8 cellular contexts compared by ENCODE assay signal in the genomic region with DNA sequence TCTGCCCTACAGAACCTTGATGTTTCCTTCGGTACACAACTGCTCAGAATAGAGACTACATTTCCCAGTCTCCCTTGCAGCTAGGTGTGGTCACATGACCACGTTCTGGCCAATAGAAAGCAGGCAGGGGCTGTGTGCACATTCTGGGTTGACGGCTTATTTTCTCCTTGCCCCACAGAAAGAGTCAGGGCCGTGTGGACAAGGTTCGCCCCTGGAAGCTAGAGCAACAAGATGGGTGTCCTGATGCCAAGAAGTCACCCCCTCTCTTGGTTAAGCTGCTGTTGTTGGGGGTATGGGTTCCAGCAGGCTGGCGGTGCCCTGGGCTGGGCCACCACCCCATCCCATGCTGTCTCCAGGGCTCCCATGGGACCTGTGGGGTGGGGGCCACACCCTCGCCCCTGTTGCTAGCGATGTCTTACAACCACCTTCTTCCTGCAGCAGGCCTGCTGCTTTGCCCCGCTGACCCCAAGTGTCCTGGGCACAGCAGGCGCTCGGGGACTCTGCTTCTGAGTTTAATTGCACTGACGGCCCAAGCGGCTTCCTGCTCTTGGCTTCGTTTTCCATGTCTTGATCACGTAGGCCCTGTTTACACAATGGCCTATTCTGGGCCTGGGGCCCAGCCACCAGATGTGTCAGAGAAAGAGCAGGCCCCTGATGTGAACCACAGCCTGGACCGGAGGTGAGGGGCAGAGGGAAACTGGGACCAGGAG. TPM values are rescaled to one million over a fixed set of nuclear protein-coding genes. Genes with fewer than 3 reads are reported as not detected.
A peak's percentile ranks its signal among the peaks of the same experiment; 100 is the strongest.
DNase-seq lines count a peak whose midpoint lies in the region; ATAC-seq lines count a peak whose summit lies in the region.

No MANE protein-coding gene starts in this region.

- WGBS in esophagus, 2 donors, result 28 to 33% methylated on average over 16 of the region's 16 CpGs

- H3K9me3 ChIP-seq in esophagus (ENCODE audit: control insufficient read depth in 2 of 2, insufficient read depth in 1 of 2, low read depth in 1 of 2, low read length in 1 of 2) (no peaks in the 10 kb centered on the region), mucosa of rectum (ENCODE audit: control insufficient read depth in 2 of 2, low read length in 2 of 2) (no peaks in the 10 kb centered on the region)

- no peak overlapping the region for H3K27ac Mint-ChIP-seq in activated CD4-positive, alpha-beta memory T cell treated with anti-CD3 and anti-CD28 coated beads for 36 hours

- H3K36me3 Mint-ChIP-seq in activated CD4-positive, alpha-beta memory T cell treated with anti-CD3 and anti-CD28 coated beads for 36 hours, result no peaks in the 10 kb centered on the region

- CTCF ChIA-PET in activated CD4-positive, alpha-beta memory T cell treated with anti-CD3 and anti-CD28 coated beads for 36 hours (lab: Charles Lee), result interaction anchor here (0.6 to 1.3 kb wide), 3 partner anchors 29 to 123 kb away, joined by 3 to 7 read pairs (median 4); no protein-coding TSS in a partner anchor

- peak; percentile 80 for ATAC-seq in HG02981 (IDR thresholded peaks at IDR 0.05; ENCODE audit: unreplicated experiment)

- intact Hi-C loops in activated CD4-positive, alpha-beta memory T cell treated with anti-CD3 and anti-CD28 coated beads for 36 hours (cut with micrococcal nuclease), result loop anchor here (2.0 kb wide), 1 partner anchor 25 kb away; the partner anchor contains the start of gene ABTB1

- POLR2A ChIA-PET in activated CD4-positive, alpha-beta memory T cell treated with anti-CD3 and anti-CD28 coated beads for 36 hours (lab: Charles Lee), result no interaction called here

- H3K4me3 Mint-ChIP-seq in activated CD4-positive, alpha-beta memory T cell treated with anti-CD3 and anti-CD28 coated beads for 36 hours, result no peak overlapping the region

- H3K4me3 ChIP-seq in esophagus (ENCODE audit: low read depth in 1 of 2, low read length in 2 of 2) (peak overlapping the region in 1 of 2 donors; percentile 5), mucosa of rectum (ENCODE audit: low read length in 2 of 2) (peak overlapping the region in 1 of 2 donors; percentile 4)

- no peaks in the 10 kb centered on the region for H3K27me3 Mint-ChIP-seq in activated CD4-positive, alpha-beta memory T cell treated with anti-CD3 and anti-CD28 coated beads for 36 hours

- peak overlapping the region in 1 of 2 donors; percentile 13 for H3K9ac ChIP-seq in mucosa of rectum (ENCODE audit: low read depth in 1 of 2, low read length in 2 of 2)

- H3K9me3 Mint-ChIP-seq in activated CD4-positive, alpha-beta memory T cell treated with anti-CD3 and anti-CD28 coated beads for 36 hours, result no peaks in the 10 kb centered on the region

- peak; percentile 15 for DNase-seq in NK-92 treated with Interleukin-12 subunit alpha and Interleukin-12 subunit beta, amount 100 ng/mL, for 24 hours (lab: John Stamatoyannopoulos, UW)
- DNase-seq in NK-92 (lab: John Stamatoyannopoulos, UW; ENCODE audit: unreplicated experiment) (no peak), NCI-H446 treated with DMSO at 0.1 percent for 48 hours (lab: John Stamatoyannopoulos, UW) (peak; percentile 96), superior temporal gyrus (ENCODE audit: extremely low spot score) (peak; percentile 96)
- DNase-seq in activated CD4-positive, alpha-beta memory T cell treated with anti-CD3 and anti-CD28 coated beads for 36 hours, result peak; percentile 66

- peaks cover 0 to 26% of the 10 kb centered on the region in 2 donors for H3K4me1 ChIP-seq in esophagus (ENCODE audit: control insufficient read depth in 2 of 2, insufficient read depth in 2 of 2, low read length in 1 of 2)
- H3K4me1 ChIP-seq in mucosa of rectum (ENCODE audit: control insufficient read depth in 2 of 2, insufficient read depth in 2 of 2, low read length in 2 of 2), result peaks cover 18 to 19% of the 10 kb centered on the region in 2 donors

- H3K27ac ChIP-seq in esophagus (ENCODE audit: low read depth in 2 of 2, low read length in 1 of 2) (peak overlapping the region; percentile 89 to 90), mucosa of rectum (ENCODE audit: low read depth in 2 of 2, low read length in 2 of 2) (peak overlapping the region; percentile 74 to 80)

- no peaks in the 10 kb centered on the region for H3K4me1 Mint-ChIP-seq in activated CD4-positive, alpha-beta memory T cell treated with anti-CD3 and anti-CD28 coated beads for 36 hours (ENCODE audit: low read depth)

- H3K27me3 ChIP-seq in esophagus (ENCODE audit: control insufficient read depth in 1 of 2, insufficient read depth in 2 of 2, low read length in 2 of 2) (no peaks in the 10 kb centered on the region), mucosa of rectum (ENCODE audit: control insufficient read depth in 2 of 2, insufficient read depth in 2 of 2, low read length in 2 of 2) (no peaks in the 10 kb centered on the region)

- H3K36me3 ChIP-seq in esophagus (ENCODE audit: control insufficient read depth in 2 of 2, insufficient read depth in 2 of 2, low read length in 1 of 2), result peaks cover 4 to 8% of the 10 kb centered on the region in 2 donors
- H3K36me3 ChIP-seq in mucosa of rectum (ENCODE audit: control insufficient read depth in 2 of 2, insufficient read depth in 2 of 2, low read length in 2 of 2), result peaks cover 27 to 30% of the 10 kb centered on the region in 2 donors

RNA-seq across cellular contexts. Expression of gene ABTB1, which starts 24.9 kb away (rescaled TPM):
- total RNA-seq in activated CD4-positive, alpha-beta memory T cell treated with anti-CD3 and anti-CD28 coated beads for 36 hours, result 10 to 100 TPM; 14.8 TPM
- 10 to 100 TPM; 15.4 to 19.0 TPM for polyA plus RNA-seq in esophagus
